In genomic region chr10:22228943-22229755, GRCh38 we compare ENCODE assay signal across 8 cellular contexts. TPM values are rescaled to one million over a fixed set of nuclear protein-coding genes. Genes with fewer than 3 reads are reported as not detected.
DNase-seq lines count a peak whose midpoint lies in the region; ATAC-seq and TF ChIP-seq lines count a peak whose summit lies in the region.

No MANE protein-coding gene starts in this region.

- intact Hi-C loops in CD4-positive, alpha-beta T cell (cut with DNase I, micrococcal nuclease), result loop anchor here (1.0 to 10.0 kb wide), 9 partner anchors 22 to 760 kb away; partner anchors contain the start of genes COMMD3 (in 2 of the 2), DNAJC1 (in 2 of the 2) and MLLT10 (in 1 of the 2)

- TF ChIP-seq CTCF in CD4-positive, alpha-beta T cell (IDR thresholded peaks at IDR 0.05), result no peak
- TF ChIP-seq CTCF in HL-60 (IDR thresholded peaks at IDR 0.05; ENCODE audit: insufficient read depth, low read length), result no peak
- TF ChIP-seq CTCF in endodermal cell (conservative IDR thresholded peaks at IDR 0.05), result no peak

- no peaks in the 10 kb centered on the region for H3K27me3 ChIP-seq in CD4-positive, alpha-beta T cell (ENCODE audit: control insufficient read depth, insufficient read depth, low read length)
- H3K27me3 ChIP-seq in HL-60 (ENCODE audit: insufficient read depth, poor library complexity, severe bottlenecking), result no peaks in the 10 kb centered on the region
- H3K27me3 ChIP-seq in endodermal cell (ENCODE audit: control insufficient read depth, insufficient read depth, low read length, poor library complexity, severe bottlenecking), result no peaks in the 10 kb centered on the region

- WGBS in endodermal cell (ENCODE audit: insufficient coverage in 1 of 2, insufficient read length in 1 of 2), 2 experiments, result 0% methylated on average over 20 to 65 of the region's 65 CpGs

- peak overlapping the region; percentile 55 for H3K9ac ChIP-seq in endodermal cell (ENCODE audit: extremely low read depth, low read length, poor library complexity, severe bottlenecking)

- H3K4me3 ChIP-seq in HL-60 (replicated peaks; ENCODE audit: insufficient read depth, low read length) (peak overlapping the region; percentile 50), endodermal cell (ENCODE audit: low read length) (peak overlapping the region; percentile 85)

- peaks cover 11% of the 10 kb centered on the region for H3K27me3 Mint-ChIP-seq in CD4-positive, alpha-beta T cell
- H3K27me3 Mint-ChIP-seq in activated CD8-positive, alpha-beta memory T cell treated with anti-CD3 and anti-CD28 coated beads, Interleukin-2, amount 10 ng/mL, durations not matched to agents 7 days and 5 days, result peaks cover 28% of the 10 kb centered on the region
- peaks cover 20% of the 10 kb centered on the region for H3K27me3 Mint-ChIP-seq in endodermal cell (ENCODE audit: insufficient read depth)

- H3K27ac ChIP-seq in CD4-positive, alpha-beta T cell (ENCODE audit: low read depth, low read length), result peak overlapping the region; percentile 25
- H3K27ac ChIP-seq in HL-60 (replicated peaks), result peak overlapping the region; percentile 86
- H3K27ac ChIP-seq in endodermal cell (ENCODE audit: low read depth, low read length), result peak overlapping the region; percentile 85

- H3K4me1 Mint-ChIP-seq in CD4-positive, alpha-beta T cell (ENCODE audit: low read depth), result peaks cover 19% of the 10 kb centered on the region
- peaks cover 20% of the 10 kb centered on the region for H3K4me1 Mint-ChIP-seq in activated CD8-positive, alpha-beta memory T cell treated with anti-CD3 and anti-CD28 coated beads, Interleukin-2, amount 10 ng/mL, durations not matched to agents 7 days and 5 days
- peaks cover 2% of the 10 kb centered on the region for H3K4me1 Mint-ChIP-seq in endodermal cell

- peak overlapping the region; percentile 99 for H3K27ac Mint-ChIP-seq in CD4-positive, alpha-beta T cell
- peak overlapping the region; percentile 92 for H3K27ac Mint-ChIP-seq in activated CD8-positive, alpha-beta memory T cell treated with anti-CD3 and anti-CD28 coated beads, Interleukin-2, amount 10 ng/mL, durations not matched to agents 7 days and 5 days
- H3K27ac Mint-ChIP-seq in endodermal cell, result peak overlapping the region; percentile 77

- peak; percentile 72 to 89 (median 82) for DNase-seq in CD4-positive, alpha-beta T cell
- DNase-seq in HL-60 (ENCODE audit: low read depth in 1 of 2, low spot score in 1 of 2) (peak; percentile 28 to 73), NK-92 (lab: John Stamatoyannopoulos, UW; ENCODE audit: unreplicated experiment) (peak; percentile 39), endodermal cell (peak; percentile 96), mesenteric fat pad (ENCODE audit: low spot score) (peak; percentile 93)
- peak; percentile 89 for DNase-seq in activated CD8-positive, alpha-beta memory T cell treated with anti-CD3 and anti-CD28 coated beads, Interleukin-2, amount 10 ng/mL, durations not matched to agents 7 days and 5 days
- peak; percentile 72 for DNase-seq in stimulated activated CD8-positive, alpha-beta memory T cell treated with anti-CD3 and anti-CD28 coated beads, Interleukin-12 subunit alpha, Interleukin-12 subunit beta, amount 100 ng/mL, for 4 hours (ENCODE audit: low read depth)

- CTCF ChIA-PET in CD4-positive, alpha-beta T cell (lab: Charles Lee), result interaction anchor here (0.7 to 1.7 kb wide), 8 partner anchors 8 to 733 kb away, joined by 3 to 7 read pairs (median 3); partner anchors contain the start of gene COMMD3
- CTCF ChIA-PET in activated CD8-positive, alpha-beta memory T cell treated with anti-CD3 and anti-CD28 coated beads, Interleukin-2, amount 10 ng/mL, durations not matched to agents 7 days and 5 days (lab: Charles Lee), result interaction anchor here (0.7 to 2.3 kb wide), 11 partner anchors 14 to 221 kb away, joined by 3 to 12 read pairs (median 3); partner anchors contain the start of gene COMMD3

- no peaks in the 10 kb centered on the region for H3K4me1 ChIP-seq in endodermal cell (ENCODE audit: control insufficient read depth, insufficient read depth, low read length)

- H3K9me3 ChIP-seq in CD4-positive, alpha-beta T cell (ENCODE audit: control insufficient read depth, low read length), result no peaks in the 10 kb centered on the region
- no peaks in the 10 kb centered on the region for H3K9me3 ChIP-seq in endodermal cell (ENCODE audit: control insufficient read depth, low read length)

- H3K36me3 Mint-ChIP-seq in CD4-positive, alpha-beta T cell (ENCODE audit: low read depth), result peaks cover 17% of the 10 kb centered on the region
- no peaks in the 10 kb centered on the region for H3K36me3 Mint-ChIP-seq in activated CD8-positive, alpha-beta memory T cell treated with anti-CD3 and anti-CD28 coated beads, Interleukin-2, amount 10 ng/mL, durations not matched to agents 7 days and 5 days
- H3K36me3 Mint-ChIP-seq in endodermal cell (ENCODE audit: low read depth), result no peaks in the 10 kb centered on the region

- peak; percentile 77 for ATAC-seq in CD4-positive, alpha-beta T cell (ENCODE audit: poor library complexity)
- peak; percentile 77 for ATAC-seq in GM19463 (IDR thresholded peaks at IDR 0.05; ENCODE audit: unreplicated experiment)
- peak; percentile 82 for ATAC-seq in activated CD8-positive, alpha-beta memory T cell treated with anti-CD3 and anti-CD28 coated beads, Interleukin-2, amount 10 ng/mL, durations not matched to agents 7 days and 5 days

- no peaks in the 10 kb centered on the region for H3K36me3 ChIP-seq in endodermal cell (ENCODE audit: control insufficient read depth, insufficient read depth, low read length)

- H3K4me3 Mint-ChIP-seq in CD4-positive, alpha-beta T cell, result peak overlapping the region; percentile 92
- H3K4me3 Mint-ChIP-seq in activated CD8-positive, alpha-beta memory T cell treated with anti-CD3 and anti-CD28 coated beads, Interleukin-2, amount 10 ng/mL, durations not matched to agents 7 days and 5 days, result peak overlapping the region; percentile 79
- H3K4me3 Mint-ChIP-seq in endodermal cell, result peak overlapping the region; percentile 71

- POLR2A ChIA-PET in CD4-positive, alpha-beta T cell (lab: Charles Lee), result interaction anchor here (0.9 to 5.2 kb wide), 24 partner anchors 14 to 734 kb away, joined by 3 to 96 read pairs (median 6); partner anchors contain the start of genes BMI1, COMMD3, DNAJC1 and MLLT10

- peaks cover 2% of the 10 kb centered on the region for H3K9me3 Mint-ChIP-seq in CD4-positive, alpha-beta T cell
- no peaks in the 10 kb centered on the region for H3K9me3 Mint-ChIP-seq in activated CD8-positive, alpha-beta memory T cell treated with anti-CD3 and anti-CD28 coated beads, Interleukin-2, amount 10 ng/mL, durations not matched to agents 7 days and 5 days (ENCODE audit: low read depth)
- no peaks in the 10 kb centered on the region for H3K9me3 Mint-ChIP-seq in endodermal cell

RNA-seq across cellular contexts. Expression of gene EBLN1, which starts 11.3 kb away (rescaled TPM):
- not detected for total RNA-seq in CD4-positive, alpha-beta T cell
- not detected for total RNA-seq in activated CD8-positive, alpha-beta memory T cell treated with anti-CD3 and anti-CD28 coated beads, Interleukin-2, amount 10 ng/mL, durations not matched to agents 7 days and 5 days
- total RNA-seq in endodermal cell (not detected), mesenteric fat pad (not detected)
- polyA plus RNA-seq in endodermal cell (2013, experiment 1 of 2), result not detected
- polyA plus RNA-seq in endodermal cell (2013, experiment 2 of 2), result not detected

Comparison
In these comparisons a context has a peak if more than half of its experiments do, and no peak if none do; other contexts are left out.
1. Peak in every context shown above with its lines: DNase-seq, ATAC-seq, H3K4me3 ChIP-seq and H3K27ac ChIP-seq.
2. DNase-seq: peak in every context shown above with its lines; median percentile 96 in endodermal cell; 93 in mesenteric fat pad; 89 in activated CD8-positive, alpha-beta memory T cell treated with anti-CD3 and anti-CD28 coated beads, Interleukin-2, amount 10 ng/mL, durations not matched to agents 7 days and 5 days; 82 in CD4-positive, alpha-beta T cell; 72 in stimulated activated CD8-positive, alpha-beta memory T cell treated with anti-CD3 and anti-CD28 coated beads, Interleukin-12 subunit alpha, Interleukin-12 subunit beta, amount 100 ng/mL, for 4 hours; 50 in HL-60; 39 in NK-92.
3. H3K27ac ChIP-seq: peak in every context shown above with its lines; median percentile 86 in HL-60; 85 in endodermal cell; 25 in CD4-positive, alpha-beta T cell.